12 cellular contexts compared by ENCODE assay signal in genomic region chr15:52111517-52112202, GRCh38. TPM values are rescaled to one million over a fixed set of nuclear protein-coding genes. Genes with fewer than 3 reads are reported as not detected.
DNase-seq lines count a peak whose midpoint lies in the region; ATAC-seq and TF ChIP-seq lines count a peak whose summit lies in the region.
"Had no signal": no experiment of that assay in that cellular context is flagged by ENCODE, and none has a peak within 500 bp of the region (broad histone marks: within the 10 kb centered on the region; RNA-seq: fewer than 3 reads in every experiment).

No MANE protein-coding gene starts in this region.

- TF ChIP-seq POLR2A in esophagus muscularis mucosa (IDR thresholded peaks at IDR 0.05; ENCODE audit: low read depth): no peak

- H4K20me1 ChIP-seq in MM.1S (ENCODE audit: insufficient read depth, low read length): no peaks in the 10 kb centered on the region

- no peaks in the 10 kb centered on the region; the same call in 1 of the 2 replicates for H3K9me3 ChIP-seq in ES-I3 (ENCODE audit: control insufficient read depth, insufficient read depth, low read length)
- H3K9me3 ChIP-seq in MM.1S (replicated peaks; ENCODE audit: insufficient read depth, low read length): no peaks in the 10 kb centered on the region
- no peaks in the 10 kb centered on the region for H3K9me3 ChIP-seq in esophagus muscularis mucosa

- DNase-seq in MM.1S (no peak), esophagus muscularis mucosa (ENCODE audit: extremely low spot score) (no peak), skeletal muscle cell (ENCODE audit: low read depth) (no peak), activated gamma-delta T cell (lab: John Stamatoyannopoulos, UW) (no peak), NCI-H510A (lab: John Stamatoyannopoulos, UW) (no peak)
- DNase-seq: cortex of kidney, GF-D8, NCI-H1436 treated with DMSO at 0.1 percent for 48 hours had no signal

- H3K36me3 ChIP-seq in ES-I3 (ENCODE audit: insufficient read depth, low read length): no peaks in the 10 kb centered on the region
- H3K36me3 ChIP-seq in MM.1S (replicated peaks; ENCODE audit: insufficient read depth, low read length): no peaks in the 10 kb centered on the region
- no peaks in the 10 kb centered on the region for H3K36me3 ChIP-seq in esophagus muscularis mucosa

- peak overlapping the region; percentile 72; the same call in 1 of the 2 replicates for H2AFZ ChIP-seq in MM.1S (ENCODE audit: low read length)

- peak overlapping the region; percentile 84; the same call in 1 of the 2 replicates for H3K4me2 ChIP-seq in MM.1S (ENCODE audit: low read depth, low read length)

- TF ChIP-seq CTCF in MM.1S (IDR thresholded peaks at IDR 0.05; ENCODE audit: low read length) (no peak), esophagus muscularis mucosa (IDR thresholded peaks at IDR 0.05) (no peak)

- H3K4me3 ChIP-seq in MM.1S (ENCODE audit: low read length) (peak overlapping the region; percentile 51; the same call in 1 of the 2 replicates), esophagus muscularis mucosa (peak overlapping the region; percentile 47 to 60 (median 48)), skeletal muscle cell (ENCODE audit: low read depth, low read length) (peak overlapping the region; percentile 41)

- H3K9ac ChIP-seq in ES-I3 (ENCODE audit: low read depth, low read length) (peak overlapping the region; percentile 51; the same call in 1 of the 2 replicates), MM.1S (ENCODE audit: low read length) (no peak overlapping the region)

- intact Hi-C loops in esophagus muscularis mucosa (cut with DNase I): no loop called here

- H3K27me3 ChIP-seq in MM.1S (replicated peaks; ENCODE audit: insufficient read depth, low read length) (no peaks in the 10 kb centered on the region), esophagus muscularis mucosa (peaks cover 0 to 65% (median 29%) of the 10 kb centered on the region in 4 donors)

- no peaks in the 10 kb centered on the region for H3K9me2 ChIP-seq in MM.1S (replicated peaks; ENCODE audit: insufficient read depth, low read length)

- ATAC-seq in GM19395 (IDR thresholded peaks at IDR 0.05; ENCODE audit: unreplicated experiment): no peak
- ATAC-seq in HG02885 (IDR thresholded peaks at IDR 0.05; ENCODE audit: poor library complexity, unreplicated experiment): no peak

- H3K4me1 ChIP-seq in ES-I3 (ENCODE audit: insufficient read depth, low read length) (peaks cover 15% of the 10 kb centered on the region), MM.1S (ENCODE audit: low read length) (no peaks in the 10 kb centered on the region), esophagus muscularis mucosa (peaks cover 7 to 15% (median 11%) of the 10 kb centered on the region in 4 donors)

- no peak for TF ChIP-seq EP300 in esophagus muscularis mucosa (IDR thresholded peaks at IDR 0.05)

- no peak overlapping the region for H3K27ac ChIP-seq in MM.1S (ENCODE audit: low read length)
- H3K27ac ChIP-seq in esophagus muscularis mucosa (replicated peaks in 1 of 4): no peak overlapping the region
- H3K27ac ChIP-seq: RWPE1 had no signal

- H3K79me2 ChIP-seq in MM.1S (ENCODE audit: low read length): no peaks in the 10 kb centered on the region

- WGBS in esophagus muscularis mucosa: 77% methylated on average over 18 of the region's 32 CpGs

- no peaks in the 10 kb centered on the region for H3F3A ChIP-seq in MM.1S (ENCODE audit: insufficient read depth, low read length)

RNA-seq across cellular contexts. Expression of gene BCL2L10, which starts 0.9 kb away (rescaled TPM):
- under 1 TPM in 1 of 4 donors, not detected in 3; 0.71 TPM for total RNA-seq in esophagus muscularis mucosa
